ENCODE assay signal across 9 cellular contexts in the genomic region with DNA sequence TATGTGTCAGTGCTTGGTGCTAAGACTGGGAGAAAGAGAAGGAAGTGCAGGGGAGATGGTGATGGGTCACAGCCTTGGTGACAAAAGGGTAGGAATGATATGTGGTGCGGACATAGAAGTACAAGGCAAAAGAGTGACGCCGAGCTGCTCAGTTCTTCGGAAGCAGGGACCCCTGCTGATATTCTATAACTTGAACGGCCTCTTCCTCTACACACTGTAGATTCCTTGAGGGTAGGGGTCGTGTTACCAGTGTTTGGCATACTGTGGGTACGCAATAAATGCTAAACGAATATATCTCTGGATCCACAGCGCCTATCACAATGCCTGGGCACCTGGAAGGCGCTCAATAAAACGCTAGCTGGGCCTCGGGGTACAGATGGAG. TPM values are rescaled to one million over a fixed set of nuclear protein-coding genes. Genes with fewer than 3 reads are reported as not detected.
DNase-seq lines count a peak whose midpoint lies in the region; ATAC-seq and TF ChIP-seq lines count a peak whose summit lies in the region.
"Had no signal": no experiment of that assay in that cellular context is flagged by ENCODE, and none has a peak within 500 bp of the region (broad histone marks: within the 10 kb centered on the region; RNA-seq: fewer than 3 reads in every experiment).

No MANE protein-coding gene starts in this region.

- ATAC-seq in CD4-positive, CD25-positive, alpha-beta regulatory T cell (ENCODE audit: low read depth in 2 of 2), result no peak
- peak; percentile 0 for ATAC-seq in naive thymus-derived CD8-positive, alpha-beta T cell
- ATAC-seq in GM21786 (IDR thresholded peaks at IDR 0.05; ENCODE audit: unreplicated experiment), result no peak

- peak in 2 of 3 donors; percentile 0 to 18 for DNase-seq in CD4-positive, CD25-positive, alpha-beta regulatory T cell
- DNase-seq in Kasumi-1 (lab: John Stamatoyannopoulos, UW) (peak; percentile 23 to 39), chondrocyte (ENCODE audit: low spot score) (no peak), NCI-H2081 treated with DMSO at 0.1 percent for 48 hours (lab: John Stamatoyannopoulos, UW) (no peak), NCI-H526 treated with DMSO at 0.1 percent for 48 hours (lab: John Stamatoyannopoulos, UW) (no peak)
- no peak for DNase-seq in effector memory CD4-positive, alpha-beta T cell
- no peak for DNase-seq in naive thymus-derived CD8-positive, alpha-beta T cell

- H3K4me1 ChIP-seq in CD4-positive, CD25-positive, alpha-beta regulatory T cell (ENCODE audit: control insufficient read depth, insufficient read depth, low read length, poor library complexity, severe bottlenecking), result peaks cover 20% of the 10 kb centered on the region
- no peaks in the 10 kb centered on the region for H3K4me1 ChIP-seq in effector memory CD4-positive, alpha-beta T cell (ENCODE audit: control insufficient read depth, insufficient read depth, low read length, poor library complexity, severe bottlenecking)

- no peaks in the 10 kb centered on the region for H3K9me3 Mint-ChIP-seq in CD4-positive, CD25-positive, alpha-beta regulatory T cell
- no peaks in the 10 kb centered on the region for H3K9me3 Mint-ChIP-seq in naive thymus-derived CD8-positive, alpha-beta T cell
- no peaks in the 10 kb centered on the region for H3K9me3 Mint-ChIP-seq in chondrocyte (ENCODE audit: low read depth)
- H3K9me3 Mint-ChIP-seq: activated naive CD4-positive, alpha-beta T cell treated with anti-CD3 and anti-CD28 coated beads, Interleukin-2, amount 50 U/mL, for 24 hours had no signal

- H3K27ac Mint-ChIP-seq in CD4-positive, CD25-positive, alpha-beta regulatory T cell, result no peak overlapping the region
- H3K27ac Mint-ChIP-seq in naive thymus-derived CD8-positive, alpha-beta T cell, result no peak overlapping the region
- no peak overlapping the region for H3K27ac Mint-ChIP-seq in chondrocyte (ENCODE audit: unreplicated experiment)
- H3K27ac Mint-ChIP-seq: activated naive CD4-positive, alpha-beta T cell treated with anti-CD3 and anti-CD28 coated beads, Interleukin-2, amount 50 U/mL, for 24 hours had no signal

- no peak for TF ChIP-seq CTCF in chondrocyte (IDR thresholded peaks at IDR 0.05)

- H3K27me3 Mint-ChIP-seq in CD4-positive, CD25-positive, alpha-beta regulatory T cell, result peaks cover 10% of the 10 kb centered on the region
- H3K27me3 Mint-ChIP-seq in naive thymus-derived CD8-positive, alpha-beta T cell, result no peaks in the 10 kb centered on the region
- H3K27me3 Mint-ChIP-seq in chondrocyte (ENCODE audit: low read depth), result peaks cover 11% of the 10 kb centered on the region
- H3K27me3 Mint-ChIP-seq: activated naive CD4-positive, alpha-beta T cell treated with anti-CD3 and anti-CD28 coated beads, Interleukin-2, amount 50 U/mL, for 24 hours had no signal

- peaks cover under 1% of the 10 kb centered on the region for H3K36me3 ChIP-seq in CD4-positive, CD25-positive, alpha-beta regulatory T cell (ENCODE audit: control insufficient read depth, insufficient read depth, low read length)
- no peaks in the 10 kb centered on the region for H3K36me3 ChIP-seq in effector memory CD4-positive, alpha-beta T cell (ENCODE audit: control insufficient read depth, insufficient read depth, low read length)

- H3K9me3 ChIP-seq in CD4-positive, CD25-positive, alpha-beta regulatory T cell (ENCODE audit: control insufficient read depth in 2 of 2, low read length in 2 of 2), result no peaks in the 10 kb centered on the region
- no peaks in the 10 kb centered on the region for H3K9me3 ChIP-seq in effector memory CD4-positive, alpha-beta T cell (ENCODE audit: control insufficient read depth, low read length)

- no peak overlapping the region for H3K4me3 Mint-ChIP-seq in CD4-positive, CD25-positive, alpha-beta regulatory T cell
- no peak overlapping the region for H3K4me3 Mint-ChIP-seq in naive thymus-derived CD8-positive, alpha-beta T cell
- H3K4me3 Mint-ChIP-seq in chondrocyte (ENCODE audit: unreplicated experiment), result no peak overlapping the region
- H3K4me3 Mint-ChIP-seq: activated naive CD4-positive, alpha-beta T cell treated with anti-CD3 and anti-CD28 coated beads, Interleukin-2, amount 50 U/mL, for 24 hours had no signal

- H3K36me3 Mint-ChIP-seq in CD4-positive, CD25-positive, alpha-beta regulatory T cell, result peaks cover 9% of the 10 kb centered on the region
- H3K36me3 Mint-ChIP-seq in naive thymus-derived CD8-positive, alpha-beta T cell, result peaks cover 0 to 6% (median 0%) of the 10 kb centered on the region in 3 donors
- H3K36me3 Mint-ChIP-seq in chondrocyte (ENCODE audit: low read depth), result no peaks in the 10 kb centered on the region
- H3K36me3 Mint-ChIP-seq: activated naive CD4-positive, alpha-beta T cell treated with anti-CD3 and anti-CD28 coated beads, Interleukin-2, amount 50 U/mL, for 24 hours had no signal

- peak overlapping the region; percentile 76 for H3K27ac ChIP-seq in CD4-positive, CD25-positive, alpha-beta regulatory T cell (ENCODE audit: insufficient read depth, low read length, poor library complexity, severe bottlenecking)
- H3K27ac ChIP-seq in effector memory CD4-positive, alpha-beta T cell (ENCODE audit: insufficient read depth, low read length, poor library complexity, severe bottlenecking), result peak overlapping the region; percentile 84

- no peaks in the 10 kb centered on the region for H3K27me3 ChIP-seq in CD4-positive, CD25-positive, alpha-beta regulatory T cell (ENCODE audit: control insufficient read depth, insufficient read depth, low read length)
- no peaks in the 10 kb centered on the region for H3K27me3 ChIP-seq in effector memory CD4-positive, alpha-beta T cell (replicated peaks; ENCODE audit: control insufficient read depth, insufficient read depth, low read length, poor library complexity, severe bottlenecking)

- peaks cover 14 to 28% (median 18%) of the 10 kb centered on the region in 4 donors for H3K4me1 Mint-ChIP-seq in CD4-positive, CD25-positive, alpha-beta regulatory T cell
- H3K4me1 Mint-ChIP-seq in naive thymus-derived CD8-positive, alpha-beta T cell, result peaks cover 12 to 31% (median 21%) of the 10 kb centered on the region in 4 donors
- H3K4me1 Mint-ChIP-seq in chondrocyte (ENCODE audit: low read depth), result peaks cover 11% of the 10 kb centered on the region

- POLR2A ChIA-PET in naive thymus-derived CD8-positive, alpha-beta T cell (lab: Charles Lee), result interaction anchor here (1.1 to 1.7 kb wide), 7 partner anchors 14 to 211 kb away, joined by 3 to 24 read pairs (median 4); partner anchors contain the start of genes CDC14A and RTCA

- H3K4me3 ChIP-seq in CD4-positive, CD25-positive, alpha-beta regulatory T cell (ENCODE audit: low read depth, low read length), result peak overlapping the region; percentile 96
- H3K4me3 ChIP-seq in effector memory CD4-positive, alpha-beta T cell (ENCODE audit: insufficient read depth, low read depth, low read length, poor library complexity, severe bottlenecking), result peak overlapping the region; percentile 98

RNA-seq across cellular contexts. Expression of gene DBT, which starts 0.5 kb away (rescaled TPM):
- 10.0 TPM for total RNA-seq in CD4-positive, CD25-positive, alpha-beta regulatory T cell
- 1 to 10 TPM; 3.4 to 6.3 (median 4.8) TPM for polyA plus RNA-seq in CD4-positive, CD25-positive, alpha-beta regulatory T cell
- total RNA-seq in naive thymus-derived CD8-positive, alpha-beta T cell, result 10 to 100 TPM; 16.2 to 16.5 TPM
- polyA plus RNA-seq in naive thymus-derived CD8-positive, alpha-beta T cell, result 1 to 10 TPM; 5.2 to 7.2 (median 6.3) TPM
- 11.0 to 13.5 TPM (median 12.4 TPM) in 3 replicates for total RNA-seq in chondrocyte

RNA-seq across cellular contexts. Expression of gene RTCA, which starts 16.9 kb away (rescaled TPM):
- 49.9 TPM for total RNA-seq in CD4-positive, CD25-positive, alpha-beta regulatory T cell
- 10 to 100 TPM; 25.9 to 37.5 (median 29.6) TPM for polyA plus RNA-seq in CD4-positive, CD25-positive, alpha-beta regulatory T cell
- total RNA-seq in naive thymus-derived CD8-positive, alpha-beta T cell, result 10 to 100 TPM; 36.6 to 42.2 TPM
- 10 to 100 TPM; 13.8 to 18.0 (median 15.2) TPM for polyA plus RNA-seq in naive thymus-derived CD8-positive, alpha-beta T cell
- total RNA-seq in chondrocyte, result 36.7 to 40.7 TPM (median 37.5 TPM) in 3 replicates

Comparison
In these comparisons a context has a peak if more than half of its experiments do, and no peak if none do; other contexts are left out.
1. ATAC-seq: peak in naive thymus-derived CD8-positive, alpha-beta T cell (2 of 2); none in CD4-positive, CD25-positive, alpha-beta regulatory T cell (0 of 2) and GM21786 (single experiment).
2. DNase-seq: peak in CD4-positive, CD25-positive, alpha-beta regulatory T cell (2 of 3) and Kasumi-1 (2 of 2); none in effector memory CD4-positive, alpha-beta T cell (0 of 3), naive thymus-derived CD8-positive, alpha-beta T cell (0 of 10), chondrocyte (single experiment), NCI-H2081 treated with DMSO at 0.1 percent for 48 hours (single experiment) and NCI-H526 treated with DMSO at 0.1 percent for 48 hours (single experiment).